8 cellular contexts compared by ENCODE assay signal in the genomic region with DNA sequence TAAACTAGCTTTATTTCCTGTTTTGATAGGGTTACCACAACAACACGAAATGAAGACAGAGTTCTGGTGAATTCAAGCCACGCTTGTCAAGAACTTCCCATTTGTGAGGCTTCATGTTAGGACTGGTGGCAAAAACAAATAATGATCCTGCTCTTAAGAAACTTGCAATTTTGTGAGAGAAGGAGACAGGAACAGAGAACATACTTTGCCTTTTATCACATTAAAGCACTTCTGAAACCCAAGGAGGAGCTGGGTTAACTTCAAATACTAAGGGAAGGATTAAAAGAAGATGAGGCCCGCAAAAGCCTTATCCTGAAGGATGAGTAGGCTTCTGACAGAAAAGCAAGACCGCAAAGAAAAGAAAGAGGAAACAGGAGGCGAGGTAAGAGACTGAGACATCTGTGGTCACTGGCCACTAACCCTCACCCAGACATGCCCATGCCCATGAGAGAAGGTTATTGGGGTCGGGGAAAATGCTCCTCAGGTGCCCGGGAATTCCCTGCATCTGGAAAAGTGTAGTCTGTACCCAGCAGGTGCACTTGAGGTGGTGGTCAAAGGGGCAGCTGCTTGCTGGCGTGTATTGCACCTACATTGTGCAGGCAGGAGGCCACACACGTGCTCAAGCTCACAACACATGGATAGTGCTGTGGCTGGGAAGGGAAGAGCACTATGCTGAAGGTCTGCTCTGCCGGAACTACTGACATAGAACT. TPM values are rescaled to one million over a fixed set of nuclear protein-coding genes. Genes with fewer than 3 reads are reported as not detected.
A peak's percentile ranks its signal among the peaks of the same experiment; 100 is the strongest.
DNase-seq lines count a peak whose midpoint lies in the region; ATAC-seq and TF ChIP-seq lines count a peak whose summit lies in the region.

No MANE protein-coding gene starts in this region.

- no peak overlapping the region for H3K4me3 ChIP-seq in CD8-positive, alpha-beta T cell (ENCODE audit: low read depth, low read length)
- H3K4me3 ChIP-seq in SJSA1 (no peak overlapping the region), upper lobe of right lung (no peak overlapping the region)

- POLR2A ChIA-PET in CD8-positive, alpha-beta T cell (lab: Charles Lee): interaction anchor here (0.6 to 1.5 kb wide), 3 partner anchors 31 to 50 kb away, joined by 3 to 4 read pairs (median 3); a partner anchor contains a TSS

- no peaks in the 10 kb centered on the region for H3K27me3 ChIP-seq in CD8-positive, alpha-beta T cell (ENCODE audit: insufficient read depth, low read length)
- H3K27me3 ChIP-seq in SJSA1 (replicated peaks): no peaks in the 10 kb centered on the region
- H3K27me3 ChIP-seq in upper lobe of right lung: no peaks in the 10 kb centered on the region

- peaks cover 72% of the 10 kb centered on the region for H3K4me1 Mint-ChIP-seq in CD8-positive, alpha-beta T cell (ENCODE audit: low read depth)
- peaks cover 45% of the 10 kb centered on the region for H3K4me1 Mint-ChIP-seq in memory B cell

- peaks cover 41% of the 10 kb centered on the region for H3K4me1 ChIP-seq in CD8-positive, alpha-beta T cell (ENCODE audit: insufficient read depth, low read length)
- peaks cover 30% of the 10 kb centered on the region for H3K4me1 ChIP-seq in SJSA1 (replicated peaks)
- H3K4me1 ChIP-seq in upper lobe of right lung: peaks cover 42% of the 10 kb centered on the region

- H3K9me3 Mint-ChIP-seq in CD8-positive, alpha-beta T cell: no peaks in the 10 kb centered on the region
- no peaks in the 10 kb centered on the region for H3K9me3 Mint-ChIP-seq in memory B cell

- H3K27ac Mint-ChIP-seq in CD8-positive, alpha-beta T cell: peak overlapping the region; percentile 97
- H3K27ac Mint-ChIP-seq in memory B cell: peak overlapping the region; percentile 99

- peak overlapping the region; percentile 60 for H3K27ac ChIP-seq in CD8-positive, alpha-beta T cell (ENCODE audit: low read depth, low read length)
- H3K27ac ChIP-seq in SJSA1 (peak overlapping the region; percentile 88), cingulate gyrus (ENCODE audit: low read depth, low read length) (peak overlapping the region; percentile 13), upper lobe of right lung (peak overlapping the region; percentile 87)

- ATAC-seq in CD8-positive, alpha-beta T cell: peak; percentile 92
- peak; percentile 96 for ATAC-seq in memory B cell (ENCODE audit: low read depth)
- ATAC-seq in upper lobe of right lung: peak; percentile 91

- H3K9me3 ChIP-seq in CD8-positive, alpha-beta T cell (ENCODE audit: low read length): no peaks in the 10 kb centered on the region
- H3K9me3 ChIP-seq in SJSA1 (replicated peaks) (peaks cover under 1% of the 10 kb centered on the region; the same call in 1 of the 2 replicates), upper lobe of right lung (no peaks in the 10 kb centered on the region)

- CTCF ChIA-PET in CD8-positive, alpha-beta T cell (lab: Charles Lee): interaction anchor here (1.2 to 1.3 kb wide), 2 partner anchors 8 to 17 kb away, joined by 3 read pairs; no protein-coding TSS in a partner anchor

- intact Hi-C loops in CD8-positive, alpha-beta T cell (cut with DNase I, micrococcal nuclease): loop anchor here (1.0 to 10.0 kb wide), 2 partner anchors 50 to 52 kb away; a partner anchor contains a TSS
- intact Hi-C loops in upper lobe of right lung (cut with DNase I): no loop called here

- no peak for TF ChIP-seq CTCF in CD8-positive, alpha-beta T cell (IDR thresholded peaks at IDR 0.05)
- no peak for TF ChIP-seq CTCF in upper lobe of right lung (IDR thresholded peaks at IDR 0.05)

- peak in 3 of 7 experiments; percentile 27 to 35 (median 27) for DNase-seq in CD8-positive, alpha-beta T cell
- peak; percentile 91 for DNase-seq in HCEC 1CT
- peak in 1 of 2 experiments; percentile 62 for DNase-seq in SJSA1 (ENCODE audit: low read depth in 1 of 2, low spot score in 2 of 2)
- peak; percentile 30 to 70 for DNase-seq in memory B cell (ENCODE audit: low spot score in 2 of 2)
- DNase-seq in upper lobe of right lung: no peak
- DNase-seq in NCI-H2107 treated with DMSO at 0.1 percent for 48 hours (lab: John Stamatoyannopoulos, UW; ENCODE audit: unreplicated experiment): no peak
- no peak for DNase-seq in NCI-H1092 treated with DMSO at 0.1 percent for 48 hours (lab: John Stamatoyannopoulos, UW)

- no peaks in the 10 kb centered on the region for H3K27me3 Mint-ChIP-seq in CD8-positive, alpha-beta T cell (ENCODE audit: low read depth)
- no peaks in the 10 kb centered on the region for H3K27me3 Mint-ChIP-seq in memory B cell

- peaks cover 12% of the 10 kb centered on the region for H3K36me3 Mint-ChIP-seq in CD8-positive, alpha-beta T cell
- H3K36me3 Mint-ChIP-seq in memory B cell: peaks cover 6% of the 10 kb centered on the region

- no peaks in the 10 kb centered on the region for H3K36me3 ChIP-seq in CD8-positive, alpha-beta T cell (ENCODE audit: insufficient read depth, low read length)
- H3K36me3 ChIP-seq in SJSA1 (peaks cover 6% of the 10 kb centered on the region; the same call in 1 of the 2 replicates), upper lobe of right lung (no peaks in the 10 kb centered on the region)

- peak overlapping the region; percentile 74 for H3K4me3 Mint-ChIP-seq in CD8-positive, alpha-beta T cell
- peak overlapping the region; percentile 88 for H3K4me3 Mint-ChIP-seq in memory B cell

RNA-seq across cellular contexts. Expression of a gene that starts 50.5 kb away (rescaled TPM):
- total RNA-seq in CD8-positive, alpha-beta T cell: 10 to 100 TPM; 34.0 to 39.2 TPM
- 69.2 and 113 TPM in 2 replicates for total RNA-seq in SJSA1 (2014; rRNA removed; shearing (Covaris generic))
- total RNA-seq in upper lobe of right lung: 134 TPM

Comparison
In these comparisons a context has a peak if more than half of its experiments do, and no peak if none do; other contexts are left out.
1. DNase-seq: peak in HCEC 1CT (single experiment) and memory B cell (2 of 2); none in upper lobe of right lung (single experiment), NCI-H2107 treated with DMSO at 0.1 percent for 48 hours (single experiment) and NCI-H1092 treated with DMSO at 0.1 percent for 48 hours (single experiment).
2. H3K27ac ChIP-seq: peak in every context shown above with its lines; median percentile 88 in SJSA1; 87 in upper lobe of right lung; 60 in CD8-positive, alpha-beta T cell; 13 in cingulate gyrus.
3. Peak in every context shown above with its lines, with median percentiles within 50 percentile points of each other: ATAC-seq.